In genomic region chr6:168050861-168051586, GRCh38 we compare ENCODE assay signal across 12 cellular contexts. TPM values are rescaled to one million over a fixed set of nuclear protein-coding genes. Genes with fewer than 3 reads are reported as not detected.
DNase-seq lines count a peak whose midpoint lies in the region; ATAC-seq and TF ChIP-seq lines count a peak whose summit lies in the region.
"Had no signal": no experiment of that assay in that cellular context is flagged by ENCODE, and none has a peak within 500 bp of the region (broad histone marks: within the 10 kb centered on the region; RNA-seq: fewer than 3 reads in every experiment).

No MANE protein-coding gene starts in this region.

- in situ Hi-C loops in SK-MEL-5 (cut with HindIII; ENCODE audit: low pct_unique_long_range_greater_than_20kb, low sequenced_read_pairs): no loop called here

- no peak overlapping the region for H3K27ac ChIP-seq in tibial nerve
- H3K27ac ChIP-seq: transverse colon had no signal

- no peak for TF ChIP-seq CTCF in tibial nerve (IDR thresholded peaks at IDR 0.05)

- peaks cover 0 to 14% (median 2%) of the 10 kb centered on the region in 4 donors for H3K4me1 ChIP-seq in tibial nerve

- ATAC-seq in left ventricle myocardium superior: no peak
- peak; percentile 51 for ATAC-seq in sciatic nerve
- no peak for ATAC-seq in GM21825 (IDR thresholded peaks at IDR 0.05; ENCODE audit: unreplicated experiment)

- H3K9me3 ChIP-seq in tibial nerve: no peaks in the 10 kb centered on the region
- H3K9me3 ChIP-seq: transverse colon had no signal

- no peak overlapping the region for H3K4me3 ChIP-seq in tibial nerve
- H3K4me3 ChIP-seq: transverse colon had no signal

- 66 to 74% methylated on average over 21 to 24 of the region's 24 CpGs for WGBS in tibial nerve, 2 donors

- no peak for TF ChIP-seq EP300 in tibial nerve (IDR thresholded peaks at IDR 0.05)

- DNase-seq in NCI-H526 (lab: John Stamatoyannopoulos, UW): peak; percentile 14 to 64
- DNase-seq in NCI-H526 treated with DMSO at 0.1 percent for 48 hours (lab: John Stamatoyannopoulos, UW): no peak
- peak; percentile 19 for DNase-seq in SK-MEL-5 (ENCODE audit: low read depth, low spot score)
- DNase-seq in left ventricle myocardium superior: peak; percentile 29
- DNase-seq in sciatic nerve (ENCODE audit: low spot score): no peak
- no peak for DNase-seq in activated gamma-delta T cell treated with Interleukin-2 at 50 U/mL for 16 hours
- DNase-seq in tibial nerve (ENCODE audit: low spot score in 2 of 2): no peak
- DNase-seq: activated CD8-positive, alpha-beta memory T cell treated with anti-CD3 and anti-CD28 coated beads, Interleukin-2, amount 50 U/mL, for 48 hours; HFFc6; NCI-H1417 treated with DMSO at 0.1 percent for 48 hours; transverse colon had no signal

- H3K36me3 ChIP-seq in tibial nerve: no peaks in the 10 kb centered on the region
- H3K36me3 ChIP-seq: transverse colon had no signal

- intact Hi-C loops in left ventricle myocardium superior (cut with micrococcal nuclease) (no loop called here), sciatic nerve (cut with DNase I) (loop anchor here (10.0 kb wide), 1 partner anchor 74 kb away; no protein-coding TSS in a partner anchor)

- no peaks in the 10 kb centered on the region for H3K27me3 ChIP-seq in tibial nerve
- H3K27me3 ChIP-seq: transverse colon had no signal

- no peak for TF ChIP-seq POLR2A in tibial nerve (IDR thresholded peaks at IDR 0.05)

RNA-seq across cellular contexts. Expression of gene FRMD1, which starts 28.0 kb away (rescaled TPM):
- total RNA-seq in SK-MEL-5 (2014; rRNA removed; shearing (Covaris generic)): not detected in 2 replicates
- not detected in 2 replicates for polyA plus RNA-seq in SK-MEL-5 (2015; cell fraction: cytosol; rRNA removed)
- not detected in 2 replicates for polyA plus RNA-seq in SK-MEL-5 (2015; cell fraction: nucleus; rRNA removed)
- total RNA-seq in left ventricle myocardium superior: 0.45 TPM
- 25.5 TPM for total RNA-seq in sciatic nerve
- total RNA-seq in tibial nerve: 10 to 100 TPM in 3 of 4 donors, 1 to 10 TPM in 1; 9.9 to 14.4 (median 12.5) TPM
- total RNA-seq: HFFc6 had no signal

RNA-seq across cellular contexts. Expression of gene KIF25, which starts 53.6 kb away (rescaled TPM):
- total RNA-seq in SK-MEL-5 (2014; rRNA removed; shearing (Covaris generic)): 0.51 TPM in 1 of 2 replicates, not detected in the other
- not detected in 2 replicates for polyA plus RNA-seq in SK-MEL-5 (2015; cell fraction: cytosol; rRNA removed)
- not detected in 2 replicates for polyA plus RNA-seq in SK-MEL-5 (2015; cell fraction: nucleus; rRNA removed)
- not detected for total RNA-seq in left ventricle myocardium superior
- 1.6 TPM for total RNA-seq in sciatic nerve
- total RNA-seq in tibial nerve: not detected
- total RNA-seq: HFFc6, transverse colon had no signal

Comparison
In these comparisons a context has a peak if more than half of its experiments do, and no peak if none do; other contexts are left out.
1. DNase-seq: peak in NCI-H526 (2 of 2), SK-MEL-5 (single experiment) and left ventricle myocardium superior (single experiment); none in NCI-H526 treated with DMSO at 0.1 percent for 48 hours (single experiment), sciatic nerve (single experiment), activated gamma-delta T cell treated with Interleukin-2 at 50 U/mL for 16 hours (single experiment) and tibial nerve (0 of 2).